In genomic region chr20:33964431-33964830, GRCh38 we compare ENCODE assay signal across 23 cellular contexts.
"Had no signal": no experiment of that assay in that cellular context is flagged by ENCODE, and none has a peak within 500 bp of the region (broad histone marks: within the 10 kb centered on the region; RNA-seq: fewer than 3 reads in every experiment).

No MANE protein-coding gene starts in this region.

- H3K4me3 Mint-ChIP-seq: activated CD4-positive, alpha-beta memory T cell treated with anti-CD3 and anti-CD28 coated beads, Interleukin-2, amount 10 ng/mL, durations not matched to agents 7 days and 5 days; activated naive CD8-positive, alpha-beta T cell treated with anti-CD3 and anti-CD28 coated beads, Interleukin-2, amount 10 ng/mL, durations not matched to agents 7 days and 5 days; mesothelial cell of epicardium; stimulated activated memory B cell treated with anti-CD40 and anti-IgM and Interleukin-4, amounts not matched to agents 10 μg/mL and 1 μg/mL and 100 μg/mL, for 72 hours; type B pancreatic cell had no signal

- H3K27me3 Mint-ChIP-seq: activated naive CD8-positive, alpha-beta T cell treated with anti-CD3 and anti-CD28 coated beads, Interleukin-2, amount 10 ng/mL, durations not matched to agents 7 days and 5 days; type B pancreatic cell had no signal

- ATAC-seq: body of pancreas; esophagus mucosa; heart left ventricle; left lung; sciatic nerve; stimulated activated memory B cell treated with anti-CD40 and anti-IgM and Interleukin-4, amounts not matched to agents 10 μg/mL and 1 μg/mL and 100 μg/mL, for 72 hours had no signal

- H3K4me1 Mint-ChIP-seq: activated CD4-positive, alpha-beta memory T cell treated with anti-CD3 and anti-CD28 coated beads, Interleukin-2, amount 10 ng/mL, durations not matched to agents 7 days and 5 days; stimulated activated memory B cell treated with anti-CD40 and anti-IgM and Interleukin-4, amounts not matched to agents 10 μg/mL and 1 μg/mL and 100 μg/mL, for 72 hours had no signal

- H3K9me3 ChIP-seq: body of pancreas, colonic mucosa, gastrocnemius medialis, heart left ventricle, left lung, testis had no signal

- H3K4me1 ChIP-seq: body of pancreas, colonic mucosa, testis had no signal

- H3K4me3 ChIP-seq: body of pancreas, colonic mucosa, gastrocnemius medialis, heart left ventricle, left lung, spleen, testis had no signal

- H3K27ac ChIP-seq: body of pancreas, colonic mucosa, heart left ventricle, left lung, spleen, testis had no signal

- H3K27me3 ChIP-seq: body of pancreas, colonic mucosa, gastrocnemius medialis, heart left ventricle, left lung, spleen, testis had no signal

- H3K36me3 ChIP-seq: colonic mucosa, gastrocnemius medialis, heart left ventricle, left lung, spleen had no signal

- DNase-seq: activated CD4-positive, alpha-beta memory T cell treated with anti-CD3 and anti-CD28 coated beads, Interleukin-2, amount 10 ng/mL, durations not matched to agents 7 days and 5 days; activated CD4-positive, alpha-beta T cell treated with anti-CD3 and anti-CD28 coated beads for 48 hours; activated CD4-positive, CD25-positive, alpha-beta regulatory T cell; activated naive CD4-positive, alpha-beta T cell treated with Interleukin-2 at 50 U/mL for 16 hours; activated naive CD8-positive, alpha-beta T cell treated with anti-CD3 and anti-CD28 coated beads, Interleukin-2, amount 10 ng/mL, durations not matched to agents 7 days and 5 days; activated T-cell treated with anti-CD3 and anti-CD28 coated beads, Interleukin-2, amount 50 U/mL, for 1 hour; body of pancreas; colonic mucosa; effector CD4-positive, alpha-beta T cell; heart left ventricle; kidney; left lung; spleen; stimulated activated CD4-positive, alpha-beta T cell treated with anti-CD3 and anti-CD28 coated beads, Interleukin-4, amount 100 ng/mL, for 4 hours; T-helper 9 cell; testis had no signal

- H3K36me3 Mint-ChIP-seq: activated naive CD8-positive, alpha-beta T cell treated with anti-CD3 and anti-CD28 coated beads, Interleukin-2, amount 10 ng/mL, durations not matched to agents 7 days and 5 days; mesothelial cell of epicardium; stimulated activated memory B cell treated with anti-CD40 and anti-IgM and Interleukin-4, amounts not matched to agents 10 μg/mL and 1 μg/mL and 100 μg/mL, for 72 hours; type B pancreatic cell had no signal

- H3K9me3 Mint-ChIP-seq: activated CD4-positive, alpha-beta memory T cell treated with anti-CD3 and anti-CD28 coated beads, Interleukin-2, amount 10 ng/mL, durations not matched to agents 7 days and 5 days; activated naive CD8-positive, alpha-beta T cell treated with anti-CD3 and anti-CD28 coated beads, Interleukin-2, amount 10 ng/mL, durations not matched to agents 7 days and 5 days; activated T-helper 2 cell treated with anti-CD3 and anti-CD28 coated beads, Interferon-gamma antibody, Interleukin-2, Interleukin-4, amounts not matched to agents 10 μg/mL and 5 μg/mL and 100 μg/mL, durations not matched to agents 14 hours and 24 hours and 36 hours; mesothelial cell of epicardium; stimulated activated memory B cell treated with anti-CD40 and anti-IgM and Interleukin-4, amounts not matched to agents 10 μg/mL and 1 μg/mL and 100 μg/mL, for 72 hours; type B pancreatic cell had no signal

- H3K27ac Mint-ChIP-seq: activated CD4-positive, alpha-beta memory T cell treated with anti-CD3 and anti-CD28 coated beads, Interleukin-2, amount 10 ng/mL, durations not matched to agents 7 days and 5 days; activated naive CD8-positive, alpha-beta T cell treated with anti-CD3 and anti-CD28 coated beads, Interleukin-2, amount 10 ng/mL, durations not matched to agents 7 days and 5 days; activated T-helper 2 cell treated with anti-CD3 and anti-CD28 coated beads, Interferon-gamma antibody, Interleukin-2, Interleukin-4, amounts not matched to agents 10 μg/mL and 5 μg/mL and 100 μg/mL, durations not matched to agents 14 hours and 24 hours and 36 hours; mesothelial cell of epicardium; stimulated activated memory B cell treated with anti-CD40 and anti-IgM and Interleukin-4, amounts not matched to agents 10 μg/mL and 1 μg/mL and 100 μg/mL, for 72 hours; type B pancreatic cell had no signal
